16 cellular contexts compared by ENCODE assay signal in genomic region chr11:10158461-10158860, GRCh38.
DNase-seq lines count a peak whose midpoint lies in the region; ATAC-seq and TF ChIP-seq lines count a peak whose summit lies in the region.
"Had no signal": no experiment of that assay in that cellular context is flagged by ENCODE, and none has a peak within 500 bp of the region (broad histone marks: within the 10 kb centered on the region; RNA-seq: fewer than 3 reads in every experiment).

No MANE protein-coding gene starts in this region.

- no peaks in the 10 kb centered on the region for H3K36me3 ChIP-seq in RWPE2 (ENCODE audit: low read depth)
- H3K36me3 ChIP-seq: SJSA1 had no signal

- H3K4me1 ChIP-seq in RWPE2 (ENCODE audit: insufficient read depth, poor library complexity, severe bottlenecking), result peaks cover 14% of the 10 kb centered on the region

- H3K27ac ChIP-seq in RWPE2 (ENCODE audit: poor library complexity, severe bottlenecking), result peak overlapping the region; percentile 32
- H3K27ac ChIP-seq: 22Rv1, SJSA1 had no signal

- ATAC-seq in activated CD4-positive, CD25-positive, alpha-beta regulatory T cell treated with anti-CD3 and anti-CD28 coated beads, Interleukin-2, amount 50 U/mL, for 24 hours, result peak; percentile 32 to 65
- ATAC-seq in RWPE2 (ENCODE audit: low read depth) (peak; percentile 69), HG02970 (IDR thresholded peaks at IDR 0.05; ENCODE audit: low FRiP score, unreplicated experiment) (no peak)
- ATAC-seq: K562 had no signal

- no peak overlapping the region for H3K4me3 ChIP-seq in RWPE2 (ENCODE audit: severe bottlenecking)
- H3K4me3 ChIP-seq: K562, SJSA1 had no signal

- peaks cover 11% of the 10 kb centered on the region for H3K9me3 ChIP-seq in RWPE2 (ENCODE audit: severe bottlenecking)
- H3K9me3 ChIP-seq: SJSA1 had no signal

- TF ChIP-seq CTCF in RWPE2 (IDR thresholded peaks at IDR 0.05; ENCODE audit: poor library complexity, severe bottlenecking), result no peak

- no peak for DNase-seq in activated CD4-positive, CD25-positive, alpha-beta regulatory T cell treated with anti-CD3 and anti-CD28 coated beads, Interleukin-2, amount 50 U/mL, for 72 hours
- no peak for DNase-seq in RWPE2 (ENCODE audit: low spot score)
- DNase-seq in fibroblast of gingiva (ENCODE audit: low read depth), result peak; percentile 13
- peak; percentile 42 for DNase-seq in stromal cell of bone marrow (ENCODE audit: low read depth)
- no peak for DNase-seq in NCI-H1105 (lab: John Stamatoyannopoulos, UW)
- DNase-seq in stimulated activated CD4-positive, alpha-beta T cell treated with anti-CD3 and anti-CD28 coated beads, Interleukin-12 subunit alpha, Interleukin-12 subunit beta, amount 100 ng/mL, for 4 hours, result no peak
- DNase-seq: DMS 273 treated with DMSO at 0.1 percent for 48 hours, GF-D8, NCI-H1694 treated with DMSO at 0.1 percent for 48 hours, NCI-H2227 treated with DMSO at 0.1 percent for 48 hours, NCI-H510A treated with DMSO at 0.1 percent for 48 hours had no signal

- H3K27me3 ChIP-seq in RWPE2 (ENCODE audit: insufficient read depth, poor library complexity, severe bottlenecking), result no peaks in the 10 kb centered on the region
- H3K27me3 ChIP-seq: SJSA1 had no signal

Comparison
In these comparisons a context has a peak if more than half of its experiments do, and no peak if none do; other contexts are left out.
1. DNase-seq: peak in fibroblast of gingiva (single experiment) and stromal cell of bone marrow (single experiment); none in activated CD4-positive, CD25-positive, alpha-beta regulatory T cell treated with anti-CD3 and anti-CD28 coated beads, Interleukin-2, amount 50 U/mL, for 72 hours (single experiment), RWPE2 (single experiment), NCI-H1105 (single experiment) and stimulated activated CD4-positive, alpha-beta T cell treated with anti-CD3 and anti-CD28 coated beads, Interleukin-12 subunit alpha, Interleukin-12 subunit beta, amount 100 ng/mL, for 4 hours (single experiment).